Comparison of ENCODE assay signal across 7 cellular contexts in genomic region chr1:120609015-120609573, GRCh38.
DNase-seq lines count a peak whose midpoint lies in the region; ATAC-seq and TF ChIP-seq lines count a peak whose summit lies in the region.
"Not testable (repeated sequence)": the region's sequence is repeated elsewhere in the genome, so short reads cannot be mapped to it uniquely, and the experiment has no call there.

No MANE protein-coding gene starts in this region.

- H3K27me3 Mint-ChIP-seq in activated CD8-positive, alpha-beta T cell treated with anti-CD3 and anti-CD28 coated beads for 36 hours = not testable (repeated sequence)

- not testable (repeated sequence) for H2AFZ ChIP-seq in IMR-90 (replicated peaks; ENCODE audit: low read length, poor library complexity); mammary epithelial cell (ENCODE audit: low read depth, low read length)

- not testable (repeated sequence) for TF ChIP-seq RAD21 in IMR-90 (IDR thresholded peaks at IDR 0.05; ENCODE audit: low read length)

- H3K79me2 ChIP-seq in mammary epithelial cell (ENCODE audit: insufficient read depth, low read length) = not testable (repeated sequence)

- not testable (repeated sequence) for H3K27ac Mint-ChIP-seq in activated CD8-positive, alpha-beta T cell treated with anti-CD3 and anti-CD28 coated beads for 36 hours

- not testable (repeated sequence) for H4K8ac ChIP-seq in IMR-90 (ENCODE audit: low read depth in 2 of 2, low read length in 2 of 2)

- not testable (repeated sequence) for H3K79me1 ChIP-seq in IMR-90 (ENCODE audit: low read depth in 1 of 2, low read length in 2 of 2)

- BruUV-seq in IMR-90 (replicated peaks; lab: Mats Ljungman, UMichigan) = not testable (repeated sequence)
- TSS peak; percentile 91 for BruUV-seq in mammary epithelial cell (replicated peaks; lab: Mats Ljungman, UMichigan)

- H2BK5ac ChIP-seq in IMR-90 (ENCODE audit: low read depth, low read length, poor library complexity, severe bottlenecking) = not testable (repeated sequence)

- not testable (repeated sequence) for H2BK120ac ChIP-seq in IMR-90 (ENCODE audit: low read depth, low read length)

- not testable (repeated sequence) for TF ChIP-seq CTCF in IMR-90 (conservative IDR thresholded peaks at IDR 0.05; ENCODE audit: low read depth, low read length); activated CD8-positive, alpha-beta T cell treated with anti-CD3 and anti-CD28 coated beads for 36 hours (IDR thresholded peaks at IDR 0.05); mammary epithelial cell (conservative IDR thresholded peaks at IDR 0.05 in 1 of 2, IDR thresholded peaks at IDR 0.05 in 1 of 2; ENCODE audit: extremely low read depth in 1 of 2, insufficient read depth in 1 of 2, low read depth in 1 of 2, low read length in 2 of 2); heart left ventricle (IDR thresholded peaks at IDR 0.05); mucosa of descending colon (IDR thresholded peaks at IDR 0.05); thoracic aorta (IDR thresholded peaks at IDR 0.05)

- H3K14ac ChIP-seq in IMR-90 (replicated peaks; ENCODE audit: low read depth, low read length) = not testable (repeated sequence)

- DNase-seq in IMR-90; activated CD8-positive, alpha-beta T cell treated with anti-CD3 and anti-CD28 coated beads for 36 hours; mammary epithelial cell; heart left ventricle; left lobe of liver (ENCODE audit: low spot score); mucosa of descending colon; thoracic aorta (ENCODE audit: low spot score): not testable (repeated sequence)

- not testable (repeated sequence) for H3K9me3 ChIP-seq in IMR-90 (ENCODE audit: control insufficient read depth, insufficient read depth, low read length); mammary epithelial cell (replicated peaks; ENCODE audit: insufficient read depth, low read length); heart left ventricle; mucosa of descending colon; thoracic aorta

- H3K9ac ChIP-seq in IMR-90 (ENCODE audit: low read depth, low read length); mammary epithelial cell (ENCODE audit: insufficient read depth, low read length): not testable (repeated sequence)

- not testable (repeated sequence) for H3K36me3 Mint-ChIP-seq in activated CD8-positive, alpha-beta T cell treated with anti-CD3 and anti-CD28 coated beads for 36 hours (ENCODE audit: low read depth)

- H2AK5ac ChIP-seq in IMR-90 (ENCODE audit: low read depth, low read length) = not testable (repeated sequence)

- in situ Hi-C loops in IMR-90 (cut with MboI; ENCODE audit: low sequenced_read_pairs); mammary epithelial cell (cut with MboI; ENCODE audit: low sequenced_read_pairs in 2 of 2): not testable (repeated sequence)

- not testable (repeated sequence) for H3K36me3 ChIP-seq in IMR-90 (ENCODE audit: control insufficient read depth, insufficient read depth, low read length); mammary epithelial cell (ENCODE audit: insufficient read depth, low read length); heart left ventricle; mucosa of descending colon (ENCODE audit: low read depth); thoracic aorta

- H3K4me3 Mint-ChIP-seq in activated CD8-positive, alpha-beta T cell treated with anti-CD3 and anti-CD28 coated beads for 36 hours = not testable (repeated sequence)

- H2BK15ac ChIP-seq in IMR-90 (ENCODE audit: low read depth, low read length) = not testable (repeated sequence)

- not testable (repeated sequence) for H3K4me2 ChIP-seq in IMR-90 (ENCODE audit: low read depth, low read length); mammary epithelial cell (ENCODE audit: insufficient read depth, low read depth, low read length)

- H4K5ac ChIP-seq in IMR-90 (ENCODE audit: low read depth, low read length) = not testable (repeated sequence)

- H3K4me1 Mint-ChIP-seq in activated CD8-positive, alpha-beta T cell treated with anti-CD3 and anti-CD28 coated beads for 36 hours (ENCODE audit: low read depth) = not testable (repeated sequence)

- TF ChIP-seq POLR2A in IMR-90 (IDR thresholded peaks at IDR 0.05; ENCODE audit: low read depth, low read length); heart left ventricle (IDR thresholded peaks at IDR 0.05): not testable (repeated sequence)

- not testable (repeated sequence) for H4K20me1 ChIP-seq in IMR-90 (ENCODE audit: insufficient read depth, low read length); mammary epithelial cell (ENCODE audit: insufficient read depth, low read length)

- dilution Hi-C loops in IMR-90 (cut with HindIII; ENCODE audit: low sequenced_read_pairs, unreplicated experiment); mammary epithelial cell (cut with HindIII; ENCODE audit: low sequenced_read_pairs): not testable (repeated sequence)

- H3K4me3 ChIP-seq in IMR-90 (ENCODE audit: insufficient read depth, low read depth, low read length); mammary epithelial cell (replicated peaks in 1 of 3; ENCODE audit: insufficient read depth in 1 of 3, low read depth in 2 of 3, low read length in 3 of 3); heart left ventricle; mucosa of descending colon; thoracic aorta: not testable (repeated sequence)

- H4K91ac ChIP-seq in IMR-90 (ENCODE audit: insufficient read depth, low read depth, low read length) = not testable (repeated sequence)

- no CpG with 5 or more reads among the region's 3 CpGs for WGBS in IMR-90 (ENCODE audit: extremely low coverage in 2 of 2, insufficient read length in 1 of 2), 2 experiments
- WGBS in mammary epithelial cell (ENCODE audit: low coverage, missing lambda C conversion rate) = no CpG with 5 or more reads among the region's 3 CpGs
- WGBS in heart left ventricle, 4 donors = no CpG with 5 or more reads among the region's 3 CpGs

- H3K9me1 ChIP-seq in IMR-90 (ENCODE audit: insufficient read depth, low read length) = not testable (repeated sequence)

- not testable (repeated sequence) for H3K56ac ChIP-seq in IMR-90 (ENCODE audit: extremely low read depth, insufficient read depth, low read length)

- peak; percentile 17; the same call in 1 of the 2 replicates for ATAC-seq in IMR-90 (ENCODE audit: low read depth)
- peak; percentile 17 for ATAC-seq in activated CD8-positive, alpha-beta T cell treated with anti-CD3 and anti-CD28 coated beads for 36 hours
- ATAC-seq in heart left ventricle = peak; percentile 32 to 62 (median 52)
- ATAC-seq in left lobe of liver = peak; percentile 50
- peak; percentile 81 for ATAC-seq in mucosa of descending colon
- ATAC-seq in thoracic aorta (ENCODE audit: insufficient number of reproducible peaks, low FRiP score, low read depth) = peak; percentile 7

- not testable (repeated sequence) for H3K4ac ChIP-seq in IMR-90 (ENCODE audit: low read depth, low read length)

- intact Hi-C loops in IMR-90 (cut with micrococcal nuclease); activated CD8-positive, alpha-beta T cell treated with anti-CD3 and anti-CD28 coated beads for 36 hours (cut with micrococcal nuclease); mammary epithelial cell (cut with micrococcal nuclease); heart left ventricle (cut with DNase I); mucosa of descending colon (cut with DNase I, micrococcal nuclease): not testable (repeated sequence)

- not testable (repeated sequence) for H3K27me3 ChIP-seq in IMR-90 (ENCODE audit: control insufficient read depth, insufficient read depth, low read length); mammary epithelial cell (ENCODE audit: insufficient read depth, low read length); heart left ventricle; thoracic aorta (replicated peaks; ENCODE audit: insufficient read depth)

- CTCF ChIA-PET in IMR-90 (lab: Yijun Ruan, JAX); activated CD8-positive, alpha-beta T cell treated with anti-CD3 and anti-CD28 coated beads for 36 hours (lab: Charles Lee); mammary epithelial cell (lab: Charles Lee; ENCODE audit: low non-redundant PET): not testable (repeated sequence)

- POLR2A ChIA-PET in IMR-90 (lab: Charles Lee; ENCODE audit: unreplicated experiment); activated CD8-positive, alpha-beta T cell treated with anti-CD3 and anti-CD28 coated beads for 36 hours (lab: Charles Lee): not testable (repeated sequence)

- not testable (repeated sequence) for H3K18ac ChIP-seq in IMR-90 (ENCODE audit: low read depth, low read length)

- not testable (repeated sequence) for H3K4me1 ChIP-seq in IMR-90 (ENCODE audit: control insufficient read depth, insufficient read depth, low read length); mammary epithelial cell (ENCODE audit: insufficient read depth, low read length); heart left ventricle; mucosa of descending colon (ENCODE audit: low read depth); thoracic aorta (ENCODE audit: control insufficient read depth in 1 of 2, low read depth in 2 of 2)

- H2BK20ac ChIP-seq in IMR-90 (ENCODE audit: low read depth, low read length) = not testable (repeated sequence)

- not testable (repeated sequence) for H3K23ac ChIP-seq in IMR-90 (ENCODE audit: low read depth, low read length)

- H2AK9ac ChIP-seq in IMR-90 (replicated peaks; ENCODE audit: low read depth, low read length, poor library complexity) = not testable (repeated sequence)

- H3K9me3 Mint-ChIP-seq in activated CD8-positive, alpha-beta T cell treated with anti-CD3 and anti-CD28 coated beads for 36 hours = not testable (repeated sequence)

- H3K27ac ChIP-seq in IMR-90 (ENCODE audit: insufficient read depth, low read length); mammary epithelial cell (ENCODE audit: insufficient read depth, low read depth, low read length); heart left ventricle; thoracic aorta: not testable (repeated sequence)

Comparison
In these comparisons a context has a peak if more than half of its experiments do, and no peak if none do; other contexts are left out.
1. ATAC-seq: peak in every context shown above with its lines; median percentile 81 in mucosa of descending colon; 52 in heart left ventricle; 50 in left lobe of liver; 17 in IMR-90; 17 in activated CD8-positive, alpha-beta T cell treated with anti-CD3 and anti-CD28 coated beads for 36 hours; 7 in thoracic aorta.